8 cellular contexts compared by ENCODE assay signal in genomic region chr10:5861269-5862031, GRCh38. TPM values are rescaled to one million over a fixed set of nuclear protein-coding genes. Genes with fewer than 3 reads are reported as not detected.
DNase-seq lines count a peak whose midpoint lies in the region; ATAC-seq and TF ChIP-seq lines count a peak whose summit lies in the region.

No MANE protein-coding gene starts in this region.

- peak overlapping the region; percentile 62 for H3K4me2 ChIP-seq in osteoblast (ENCODE audit: insufficient read depth, low read length)

- H3K36me3 ChIP-seq in osteoblast (ENCODE audit: insufficient read depth, low read length), result no peaks in the 10 kb centered on the region
- H3K36me3 ChIP-seq in ovary, result no peaks in the 10 kb centered on the region

- H3K27ac ChIP-seq in osteoblast (ENCODE audit: low read depth, low read length) (peak overlapping the region; percentile 80), ovary (no peak overlapping the region)

- ATAC-seq in HG02759 (IDR thresholded peaks at IDR 0.05; ENCODE audit: unreplicated experiment), result no peak

- H3K4me1 ChIP-seq in osteoblast (ENCODE audit: insufficient read depth, low read length) (peaks cover 7% of the 10 kb centered on the region), ovary (ENCODE audit: insufficient read depth) (no peaks in the 10 kb centered on the region)

- DNase-seq in EL (peak; percentile 91), NCI-H69 (lab: John Stamatoyannopoulos, UW) (peak; percentile 1), choroid plexus epithelial cell (ENCODE audit: low read depth) (peak; percentile 92), osteoblast (ENCODE audit: insufficient read length, low spot score, missing footprints) (peak; percentile 86), DMS153 (lab: John Stamatoyannopoulos, UW) (no peak), ovary (no peak), NCI-H187 (lab: John Stamatoyannopoulos, UW) (no peak)

- no peaks in the 10 kb centered on the region for H3K79me2 ChIP-seq in osteoblast (ENCODE audit: insufficient read depth, low read length)

- WGBS in ovary, 3 donors, result 63 to 71% (median 64%) methylated on average over 14 of the region's 14 CpGs

- H4K20me1 ChIP-seq in osteoblast (ENCODE audit: insufficient read depth, low read length), result no peaks in the 10 kb centered on the region

- TF ChIP-seq CTCF in choroid plexus epithelial cell (conservative IDR thresholded peaks at IDR 0.05; ENCODE audit: low read depth, low read length) (no peak), osteoblast (IDR thresholded peaks at IDR 0.05; ENCODE audit: extremely low read depth, low read depth, low read length) (no peak), ovary (IDR thresholded peaks at IDR 0.05) (no peak)

- no peak for TF ChIP-seq POLR2A in ovary (IDR thresholded peaks at IDR 0.05)

- H3K4me3 ChIP-seq in choroid plexus epithelial cell (ENCODE audit: low read depth, low read length) (no peak overlapping the region), osteoblast (ENCODE audit: insufficient read depth, low read length) (no peak overlapping the region), ovary (no peak overlapping the region)

- intact Hi-C loops in ovary (cut with DNase I), result no loop called here

- H3K27me3 ChIP-seq in osteoblast (ENCODE audit: insufficient read depth, low read length) (peaks cover 5% of the 10 kb centered on the region), ovary (no peaks in the 10 kb centered on the region)

- H2AFZ ChIP-seq in osteoblast (ENCODE audit: low read length), result no peak overlapping the region

- no peak for TF ChIP-seq EP300 in ovary (IDR thresholded peaks at IDR 0.05)

- H3K9me3 ChIP-seq in osteoblast (ENCODE audit: low read depth, low read length) (no peaks in the 10 kb centered on the region), ovary (no peaks in the 10 kb centered on the region)

RNA-seq across cellular contexts. Expression of gene ANKRD16, which starts 28.2 kb away (rescaled TPM):
- total RNA-seq in osteoblast (7.2 and 9.4 TPM in 2 replicates), ovary (10 to 100 TPM in 4 of 7 donors, 1 to 10 TPM in 3; 8.6 to 15.3 (median 10.0) TPM)
- 1 to 10 TPM; 6.6 to 7.8 TPM for polyA plus RNA-seq in ovary

RNA-seq across cellular contexts. Expression of gene FBH1, which starts 28.6 kb away (rescaled TPM):
- total RNA-seq in osteoblast (80.2 and 93.7 TPM in 2 replicates), ovary (10 to 100 TPM; 54.6 to 80.3 (median 78.3) TPM)
- 10 to 100 TPM; 46.4 to 64.1 TPM for polyA plus RNA-seq in ovary

RNA-seq across cellular contexts. Expression of gene GDI2, which starts 48.2 kb away (rescaled TPM):
- total RNA-seq in osteoblast (684 and 730 TPM in 2 replicates), ovary (100 to 1,000 TPM; 148 to 198 (median 177) TPM)
- 100 to 1,000 TPM; 111 to 269 TPM for polyA plus RNA-seq in ovary

Comparison
In these comparisons a context has a peak if more than half of its experiments do, and no peak if none do; other contexts are left out.
1. DNase-seq: peak in EL (single experiment), NCI-H69 (single experiment), choroid plexus epithelial cell (single experiment) and osteoblast (single experiment); none in DMS153 (single experiment), ovary (0 of 5) and NCI-H187 (0 of 2).